In genomic region chr17:57594767-57595166, GRCh38 we compare ENCODE assay signal across 29 cellular contexts.
"Had no signal": no experiment of that assay in that cellular context is flagged by ENCODE, and none has a peak within 500 bp of the region (broad histone marks: within the 10 kb centered on the region; RNA-seq: fewer than 3 reads in every experiment).

No MANE protein-coding gene starts in this region.

- H3K27me3 ChIP-seq: ascending aorta, cardiac muscle cell, pancreas, sigmoid colon, stomach, tibial artery had no signal

- H3K27ac ChIP-seq: ascending aorta, cardiac muscle cell, pancreas, psoas muscle, sigmoid colon, stomach, tibial artery had no signal

- FAIRE-seq: keratinocyte, pancreas had no signal

- H3K4me2 ChIP-seq: smooth muscle cell had no signal

- H3K27me3 Mint-ChIP-seq: activated naive CD8-positive, alpha-beta T cell treated with anti-CD3 and anti-CD28 coated beads, Interleukin-2, amount 10 ng/mL, durations not matched to agents 7 days and 5 days; brain; effector memory CD8-positive, alpha-beta T cell; stimulated activated naive B cell treated with anti-CD40 and anti-IgM and Interleukin-4, amounts not matched to agents 10 μg/mL and 1 μg/mL and 100 μg/mL, for 72 hours; T-helper 17 cell had no signal

- H3K4me3 ChIP-seq: ascending aorta, cardiac muscle cell, mucosa of descending colon, pancreas, psoas muscle, sigmoid colon, smooth muscle cell, stomach, tibial artery had no signal

- ATAC-seq: effector memory CD8-positive, alpha-beta T cell; left cardiac atrium; left ventricle myocardium superior; mucosa of descending colon; pancreas; psoas muscle; stimulated activated naive B cell treated with anti-CD40 and anti-IgM and Interleukin-4, amounts not matched to agents 10 μg/mL and 1 μg/mL and 100 μg/mL, for 72 hours; T-helper 17 cell had no signal

- DNase-seq: activated CD4-positive, alpha-beta T cell treated with anti-CD3 and anti-CD28 coated beads, Interleukin-2, amount 50 U/mL, for 1 hour; activated naive CD4-positive, alpha-beta T cell; activated naive CD8-positive, alpha-beta T cell treated with anti-CD3 and anti-CD28 coated beads, Interleukin-2, amount 10 ng/mL, durations not matched to agents 7 days and 5 days; activated T-cell treated with anti-CD3 and anti-CD28 coated beads for 4 hours; cortex of kidney; effector memory CD8-positive, alpha-beta T cell; erythroblast; hippocampal formation; left cardiac atrium; left ventricle myocardium superior; mucosa of descending colon; nucleus accumbens; pancreas; sigmoid colon; stimulated activated CD4-positive, alpha-beta T cell treated with anti-CD3 and anti-CD28 coated beads, Interleukin-1b, Interleukin-23, amount 100 ng/mL, for 48 hours; stimulated activated CD4-positive, alpha-beta T cell treated with anti-CD3 and anti-CD28 coated beads, Interleukin-4, amount 100 ng/mL, for 4 hours; stimulated activated CD8-positive, alpha-beta memory T cell treated with anti-CD3 and anti-CD28 coated beads, Interleukin-4, amount 100 ng/mL, for 48 hours; stimulated activated naive B cell treated with anti-CD40 and anti-IgM and Interleukin-4, amounts not matched to agents 10 μg/mL and 1 μg/mL and 100 μg/mL, for 72 hours; stomach; T-helper 17 cell; T1000; tibial artery had no signal

- H3K27ac Mint-ChIP-seq: activated naive CD8-positive, alpha-beta T cell treated with anti-CD3 and anti-CD28 coated beads, Interleukin-2, amount 10 ng/mL, durations not matched to agents 7 days and 5 days; activated T-helper 2 cell treated with anti-CD3 and anti-CD28 coated beads, Interferon-gamma antibody, Interleukin-2, Interleukin-4, amounts not matched to agents 10 μg/mL and 5 μg/mL and 100 μg/mL, durations not matched to agents 14 hours and 24 hours and 36 hours; stimulated activated naive B cell treated with anti-CD40 and anti-IgM and Interleukin-4, amounts not matched to agents 10 μg/mL and 1 μg/mL and 100 μg/mL, for 72 hours had no signal

- H3K9me3 ChIP-seq: ascending aorta, mucosa of descending colon, pancreas, psoas muscle had no signal

- H3K4me3 Mint-ChIP-seq: activated naive CD8-positive, alpha-beta T cell treated with anti-CD3 and anti-CD28 coated beads, Interleukin-2, amount 10 ng/mL, durations not matched to agents 7 days and 5 days; brain; effector memory CD8-positive, alpha-beta T cell; stimulated activated naive B cell treated with anti-CD40 and anti-IgM and Interleukin-4, amounts not matched to agents 10 μg/mL and 1 μg/mL and 100 μg/mL, for 72 hours; T-helper 17 cell had no signal

- H3K36me3 ChIP-seq: ascending aorta, cardiac muscle cell, pancreas, sigmoid colon, stomach, tibial artery had no signal
